Comparison of ENCODE assay signal across 1 cellular context in the genomic region with DNA sequence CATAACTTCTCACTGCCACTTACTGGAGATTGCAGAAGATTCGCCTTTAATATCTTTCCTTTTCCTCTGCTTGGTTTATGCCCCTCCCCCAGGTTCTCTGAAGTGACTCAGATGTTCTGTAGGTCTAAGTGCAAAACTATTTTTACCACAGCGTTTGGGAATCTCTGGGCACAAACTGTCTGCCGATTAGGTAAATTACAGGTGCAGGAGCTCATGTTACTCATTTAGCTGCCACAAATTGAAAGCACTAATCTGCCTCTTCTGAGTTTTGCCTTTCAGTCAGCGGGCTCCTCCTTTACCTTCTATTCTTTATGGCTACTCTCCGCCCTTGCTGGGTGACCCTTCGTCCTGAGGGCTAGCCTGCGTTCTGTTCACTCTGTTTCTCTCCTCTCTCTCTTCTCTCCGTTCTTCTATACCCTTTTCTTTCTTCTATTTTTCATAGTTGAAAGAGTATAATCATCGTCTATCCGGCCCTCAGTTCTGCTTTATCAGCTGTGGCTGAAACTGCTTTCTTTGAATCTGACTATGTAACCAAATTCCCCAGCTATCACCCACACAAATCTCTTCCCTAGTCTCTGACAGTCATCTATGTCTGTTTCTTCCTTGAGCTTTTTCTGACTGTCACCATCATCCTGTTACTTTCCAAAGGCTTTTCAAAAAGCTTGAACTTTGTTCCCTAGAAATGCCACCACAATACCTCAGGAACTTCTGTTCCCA.
TF ChIP-seq lines count a peak whose summit lies in the region.

No MANE protein-coding gene starts in this region.

TF ChIP-seq in WTC11, 78 proteins besides CTCF, POLR2A, EP300 and RAD21 (continued from another document):
- no peak for TF ChIP-seq EMX1 (CRISPR knock-in tag; IDR thresholded peaks at IDR 0.05)
- TF ChIP-seq SMAD3 (CRISPR knock-in tag; IDR thresholded peaks at IDR 0.05; ENCODE audit: borderline replicate concordance): no peak
- TF ChIP-seq, protein P1, sequence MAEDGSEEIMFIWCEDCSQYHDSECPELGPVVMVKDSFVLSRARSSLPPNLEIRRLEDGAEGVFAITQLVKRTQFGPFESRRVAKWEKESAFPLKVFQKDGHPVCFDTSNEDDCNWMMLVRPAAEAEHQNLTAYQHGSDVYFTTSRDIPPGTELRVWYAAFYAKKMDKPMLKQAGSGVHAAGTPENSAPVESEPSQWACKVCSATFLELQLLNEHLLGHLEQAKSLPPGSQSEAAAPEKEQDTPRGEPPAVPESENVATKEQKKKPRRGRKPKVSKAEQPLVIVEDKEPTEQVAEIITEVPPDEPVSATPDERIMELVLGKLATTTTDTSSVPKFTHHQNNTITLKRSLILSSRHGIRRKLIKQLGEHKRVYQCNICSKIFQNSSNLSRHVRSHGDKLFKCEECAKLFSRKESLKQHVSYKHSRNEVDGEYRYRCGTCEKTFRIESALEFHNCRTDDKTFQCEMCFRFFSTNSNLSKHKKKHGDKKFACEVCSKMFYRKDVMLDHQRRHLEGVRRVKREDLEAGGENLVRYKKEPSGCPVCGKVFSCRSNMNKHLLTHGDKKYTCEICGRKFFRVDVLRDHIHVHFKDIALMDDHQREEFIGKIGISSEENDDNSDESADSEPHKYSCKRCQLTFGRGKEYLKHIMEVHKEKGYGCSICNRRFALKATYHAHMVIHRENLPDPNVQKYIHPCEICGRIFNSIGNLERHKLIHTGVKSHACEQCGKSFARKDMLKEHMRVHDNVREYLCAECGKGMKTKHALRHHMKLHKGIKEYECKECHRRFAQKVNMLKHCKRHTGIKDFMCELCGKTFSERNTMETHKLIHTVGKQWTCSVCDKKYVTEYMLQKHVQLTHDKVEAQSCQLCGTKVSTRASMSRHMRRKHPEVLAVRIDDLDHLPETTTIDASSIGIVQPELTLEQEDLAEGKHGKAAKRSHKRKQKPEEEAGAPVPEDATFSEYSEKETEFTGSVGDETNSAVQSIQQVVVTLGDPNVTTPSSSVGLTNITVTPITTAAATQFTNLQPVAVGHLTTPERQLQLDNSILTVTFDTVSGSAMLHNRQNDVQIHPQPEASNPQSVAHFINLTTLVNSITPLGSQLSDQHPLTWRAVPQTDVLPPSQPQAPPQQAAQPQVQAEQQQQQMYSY (CRISPR knock-in tag; IDR thresholded peaks at IDR 0.05): no peak
